ENCODE assay signal across 13 cellular contexts in the genomic region with DNA sequence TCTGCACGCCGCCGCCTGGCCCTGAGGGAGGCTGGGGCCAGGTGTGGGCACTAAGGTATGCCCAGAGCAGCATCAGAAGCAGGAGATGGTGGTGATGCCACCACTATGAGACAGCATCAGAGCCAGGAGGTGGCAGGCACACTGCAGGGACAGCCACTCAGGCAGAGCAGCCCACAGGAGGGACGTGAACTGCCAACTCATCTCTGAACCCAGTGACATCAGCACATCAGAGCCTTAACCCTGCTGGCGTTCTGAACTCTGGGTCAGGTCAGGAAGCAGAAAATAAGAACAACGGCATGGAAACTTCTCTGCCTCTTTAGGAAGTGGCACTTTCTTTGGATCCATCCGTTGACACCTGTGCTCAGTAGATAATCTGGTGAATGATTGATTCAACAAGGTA. TPM values are rescaled to one million over a fixed set of nuclear protein-coding genes. Genes with fewer than 3 reads are reported as not detected.
DNase-seq lines count a peak whose midpoint lies in the region; FAIRE-seq and TF ChIP-seq lines count a peak whose summit lies in the region.
"Had no signal": no experiment of that assay in that cellular context is flagged by ENCODE, and none has a peak within 500 bp of the region (broad histone marks: within the 10 kb centered on the region; RNA-seq: fewer than 3 reads in every experiment).

No MANE protein-coding gene starts in this region.

- H3K79me2 ChIP-seq in SK-N-SH (ENCODE audit: insufficient read depth) = no peaks in the 10 kb centered on the region

- no peak for TF ChIP-seq RAD21 in SK-N-SH (IDR thresholded peaks at IDR 0.05; ENCODE audit: low read length)

- no peak for TF ChIP-seq POLR2A in erythroblast (IDR thresholded peaks at IDR 0.05; ENCODE audit: low read length)

- H3K9ac ChIP-seq in SK-N-SH = no peak overlapping the region

- no peaks in the 10 kb centered on the region for H4K20me1 ChIP-seq in SK-N-SH (ENCODE audit: insufficient read depth)

- peak; percentile 22 for DNase-seq in GM06990 (ENCODE audit: extremely low read depth, insufficient read length)
- DNase-seq in GM18507 (ENCODE audit: extremely low spot score, insufficient read length, low read depth) = no peak
- DNase-seq in T-helper 2 cell treated with Interferon-gamma antibody and Interleukin-4, amounts not matched to agents 5 μg/mL and 100 μg/mL, for 36 hours (ENCODE audit: low spot score) = peak; percentile 47
- DNase-seq in erythroblast (lab: John Stamatoyannopoulos, UW) = peak; percentile 26 to 64
- no peak for DNase-seq in SKM-1 (lab: John Stamatoyannopoulos, UW; ENCODE audit: unreplicated experiment)
- no peak for DNase-seq in HTR-8/SVneo (ENCODE audit: insufficient read length, low spot score)
- DNase-seq in SK-N-SH = no peak
- DNase-seq: DMS 273 treated with DMSO at 0.1 percent for 48 hours, GOT3, NCI-H1092, PC-3, T-helper 9 cell had no signal

- WGBS in SK-N-SH (ENCODE audit: low lambda C conversion rate) = 55% methylated on average over 7 of the region's 7 CpGs

- H3K4me2 ChIP-seq in SK-N-SH = no peak overlapping the region

- no peak for TF ChIP-seq EP300 in SK-N-SH (IDR thresholded peaks at IDR 0.05; ENCODE audit: borderline replicate concordance in 1 of 2, low read depth in 1 of 2, low read length in 1 of 2)

- no peak for TF ChIP-seq CTCF in GM06990 (IDR thresholded peaks at IDR 0.05; ENCODE audit: insufficient read depth, low read length, poor library complexity, severe bottlenecking)
- no peak for TF ChIP-seq CTCF in SK-N-SH (IDR thresholded peaks at IDR 0.05)

- no peak overlapping the region for H3K4me3 ChIP-seq in GM06990 (replicated peaks; ENCODE audit: low read depth, low read length)
- H3K4me3 ChIP-seq in SK-N-SH (ENCODE audit: low read depth in 2 of 2, low read length in 1 of 2) = no peak overlapping the region

- H3K27me3 ChIP-seq in GM06990 (replicated peaks; ENCODE audit: control insufficient read depth, insufficient read depth, low read length) = no peaks in the 10 kb centered on the region
- H3K27me3 ChIP-seq in SK-N-SH (ENCODE audit: insufficient read depth) = peaks cover 31% of the 10 kb centered on the region

- H3K4me1 ChIP-seq in SK-N-SH (ENCODE audit: control insufficient read depth in 1 of 2, insufficient read depth in 2 of 2, low read depth in 1 of 2, low read length in 1 of 2) = no peaks in the 10 kb centered on the region

- no peaks in the 10 kb centered on the region for H3K9me2 ChIP-seq in SK-N-SH

- no peak overlapping the region for H3K27ac Mint-ChIP-seq in T-helper 2 cell treated with Interferon-gamma antibody and Interleukin-4, amounts not matched to agents 5 μg/mL and 100 μg/mL, for 36 hours

- CTCF ChIA-PET in SK-N-SH (lab: Yijun Ruan, JAX) = no interaction called here

- H3K4me1 Mint-ChIP-seq in T-helper 2 cell treated with Interferon-gamma antibody and Interleukin-4, amounts not matched to agents 5 μg/mL and 100 μg/mL, for 36 hours (ENCODE audit: low read depth) = peaks cover 2% of the 10 kb centered on the region

- H3K9me3 Mint-ChIP-seq in T-helper 2 cell treated with Interferon-gamma antibody and Interleukin-4, amounts not matched to agents 5 μg/mL and 100 μg/mL, for 36 hours = no peaks in the 10 kb centered on the region

- POLR2A ChIA-PET in SK-N-SH (lab: Yijun Ruan, JAX) = no interaction called here

- H3K9me3 ChIP-seq in SK-N-SH = no peaks in the 10 kb centered on the region

- no peak overlapping the region for H3K27ac ChIP-seq in SK-N-SH (ENCODE audit: low read depth in 2 of 2, low read length in 1 of 2)

- H3K4me3 Mint-ChIP-seq in T-helper 2 cell treated with Interferon-gamma antibody and Interleukin-4, amounts not matched to agents 5 μg/mL and 100 μg/mL, for 36 hours = no peak overlapping the region

- H3K36me3 ChIP-seq in GM06990 (ENCODE audit: control insufficient read depth, insufficient read depth, low read length) (no peaks in the 10 kb centered on the region), SK-N-SH (replicated peaks in 1 of 2; ENCODE audit: control insufficient read depth in 1 of 2, insufficient read depth in 2 of 2, low read length in 1 of 2) (no peaks in the 10 kb centered on the region)

- H2AFZ ChIP-seq in SK-N-SH (ENCODE audit: low read depth) = no peak overlapping the region

- FAIRE-seq in GM18507 (lab: Jason Lieb, UNC) (peak; percentile 92), HTR-8/SVneo (lab: Jason Lieb, UNC) (no peak)
- FAIRE-seq: astrocyte had no signal

- H3F3A ChIP-seq in SK-N-SH (replicated peaks; ENCODE audit: insufficient read depth) = no peaks in the 10 kb centered on the region

- no peaks in the 10 kb centered on the region for H3K27me3 Mint-ChIP-seq in T-helper 2 cell treated with Interferon-gamma antibody and Interleukin-4, amounts not matched to agents 5 μg/mL and 100 μg/mL, for 36 hours (ENCODE audit: low read depth)

- no peaks in the 10 kb centered on the region for H3K36me3 Mint-ChIP-seq in T-helper 2 cell treated with Interferon-gamma antibody and Interleukin-4, amounts not matched to agents 5 μg/mL and 100 μg/mL, for 36 hours (ENCODE audit: low read depth)

TF ChIP-seq in SK-N-SH, 30 proteins besides CTCF, POLR2A, EP300 and RAD21:
- no peak for TF ChIP-seq TCF12 (IDR thresholded peaks at IDR 0.05)
- no peak for TF ChIP-seq MEF2A (IDR thresholded peaks at IDR 0.05; ENCODE audit: borderline replicate concordance, low read depth)
- TF ChIP-seq FOSL2 (IDR thresholded peaks at IDR 0.05; ENCODE audit: borderline replicate concordance, low read depth) = no peak
- no peak for TF ChIP-seq FOXJ3 (CRISPR knock-in tag; IDR thresholded peaks at IDR 0.05)
- TF ChIP-seq RXRA (IDR thresholded peaks at IDR 0.05; ENCODE audit: borderline replicate concordance, low read depth) = no peak
- TF ChIP-seq SMC3 (IDR thresholded peaks at IDR 0.05; ENCODE audit: low read depth, low read length) = no peak
- TF ChIP-seq ELF1 (IDR thresholded peaks at IDR 0.05) = no peak
- TF ChIP-seq MXI1 (IDR thresholded peaks at IDR 0.05; ENCODE audit: low read depth, low read length) = no peak

RNA-seq across cellular contexts. Expression of gene IFT27, which starts 14.7 kb away (rescaled TPM):
- polyA plus RNA-seq in SK-N-SH (2012; rRNA removed) = 29.4 and 31.5 TPM in 2 replicates
- 17.5 and 19.3 TPM in 2 replicates for polyA plus RNA-seq in SK-N-SH (2012; cell fraction: cytosol; rRNA removed)
- polyA plus RNA-seq in SK-N-SH (2012; cell fraction: nucleus; rRNA removed) = 99.3 and 119 TPM in 2 replicates

RNA-seq across cellular contexts. Expression of gene PVALB, which starts 26.2 kb away (rescaled TPM):
- not detected in 2 replicates for polyA plus RNA-seq in SK-N-SH (2012; rRNA removed)
- not detected in 2 replicates for polyA plus RNA-seq in SK-N-SH (2012; cell fraction: cytosol; rRNA removed)
- polyA plus RNA-seq in SK-N-SH (2012; cell fraction: nucleus; rRNA removed) = not detected in 2 replicates

Comparison
In these comparisons a context has a peak if more than half of its experiments do, and no peak if none do; other contexts are left out.
1. DNase-seq: peak in GM06990 (single experiment), T-helper 2 cell treated with Interferon-gamma antibody and Interleukin-4, amounts not matched to agents 5 μg/mL and 100 μg/mL, for 36 hours (single experiment) and erythroblast (2 of 2); none in GM18507 (single experiment), SKM-1 (single experiment), HTR-8/SVneo (single experiment) and SK-N-SH (single experiment).